ENCODE assay signal across 10 cellular contexts in genomic region chr11:128691802-128692749, GRCh38. TPM values are rescaled to one million over a fixed set of nuclear protein-coding genes. Genes with fewer than 3 reads are reported as not detected.
DNase-seq lines count a peak whose midpoint lies in the region; ATAC-seq, FAIRE-seq and TF ChIP-seq lines count a peak whose summit lies in the region.
"Had no signal": no experiment of that assay in that cellular context is flagged by ENCODE, and none has a peak within 500 bp of the region (broad histone marks: within the 10 kb centered on the region; RNA-seq: fewer than 3 reads in every experiment).

No MANE protein-coding gene starts in this region.

- peaks cover 21% of the 10 kb centered on the region for H4K20me1 ChIP-seq in astrocyte (ENCODE audit: insufficient read depth, low read length)

- H3K4me2 ChIP-seq in astrocyte (ENCODE audit: low read length) = peak overlapping the region; percentile 97

- peaks cover 2 to 6% of the 10 kb centered on the region in 2 donors for H3K36me3 Mint-ChIP-seq in activated T-cell treated with anti-CD3 and anti-CD28 coated beads, Interleukin-2, amount 50 U/mL, for 72 hours (ENCODE audit: insufficient read depth in 2 of 2)
- H3K36me3 Mint-ChIP-seq in astrocyte (ENCODE audit: low read depth, unreplicated experiment) = no peaks in the 10 kb centered on the region

- no peaks in the 10 kb centered on the region for H3K9me3 Mint-ChIP-seq in activated T-cell treated with anti-CD3 and anti-CD28 coated beads, Interleukin-2, amount 50 U/mL, for 72 hours
- peaks cover 9% of the 10 kb centered on the region for H3K9me3 Mint-ChIP-seq in astrocyte (ENCODE audit: unreplicated experiment)

- intact Hi-C loops in posterior vena cava (cut with DNase I) = no loop called here

- H3K4me1 Mint-ChIP-seq in activated T-cell treated with anti-CD3 and anti-CD28 coated beads, Interleukin-2, amount 50 U/mL, for 72 hours (ENCODE audit: low read depth) = peaks cover 30% of the 10 kb centered on the region
- H3K4me1 Mint-ChIP-seq in astrocyte (ENCODE audit: low read depth, unreplicated experiment) = peaks cover 20% of the 10 kb centered on the region

- FAIRE-seq in astrocyte (lab: Jason Lieb, UNC) = no peak
- FAIRE-seq: G401.6 had no signal

- H2AFZ ChIP-seq in astrocyte (ENCODE audit: low read depth, low read length) = no peak overlapping the region

- H3K79me2 ChIP-seq in astrocyte (ENCODE audit: insufficient read depth, low read length) = peaks cover 27% of the 10 kb centered on the region

- no peak for DNase-seq in activated T-cell treated with anti-CD3 and anti-CD28 coated beads, Interleukin-2, amount 50 U/mL, for 72 hours
- no peak for DNase-seq in activated T-cell treated with anti-CD3 and anti-CD28 coated beads, Interleukin-2, amount 50 U/mL, for 48 hours
- DNase-seq in astrocyte (ENCODE audit: low read depth) (no peak), left kidney (ENCODE audit: low read depth, low spot score) (peak; percentile 60), tibial nerve (ENCODE audit: low spot score in 2 of 2) (no peak), NCI-H1105 (lab: John Stamatoyannopoulos, UW) (no peak), globus pallidus (ENCODE audit: low spot score) (no peak), posterior vena cava (ENCODE audit: low spot score) (no peak)
- DNase-seq: activated CD8-positive, alpha-beta memory T cell treated with anti-CD3 and anti-CD28 coated beads, Interleukin-2, amount 50 U/mL, for 48 hours had no signal

- TF ChIP-seq POLR2A in tibial nerve (IDR thresholded peaks at IDR 0.05) = no peak

- TF ChIP-seq CTCF in astrocyte (IDR thresholded peaks at IDR 0.05; ENCODE audit: insufficient read depth, low read depth, low read length) = no peak
- TF ChIP-seq CTCF in tibial nerve (IDR thresholded peaks at IDR 0.05) = no peak

- H3K4me1 ChIP-seq in astrocyte (ENCODE audit: insufficient read depth, low read length) (peaks cover 27% of the 10 kb centered on the region), tibial nerve (peaks cover 0 to 70% (median 20%) of the 10 kb centered on the region in 4 donors)

- no peak for TF ChIP-seq EP300 in tibial nerve (IDR thresholded peaks at IDR 0.05)

- H3K4me3 Mint-ChIP-seq in activated T-cell treated with anti-CD3 and anti-CD28 coated beads, Interleukin-2, amount 50 U/mL, for 72 hours = peak overlapping the region; percentile 92 to 95
- H3K4me3 Mint-ChIP-seq in astrocyte (ENCODE audit: unreplicated experiment) = peak overlapping the region; percentile 78

- H3K27ac ChIP-seq in astrocyte (ENCODE audit: low read depth, low read length) = peak overlapping the region; percentile 92
- peak overlapping the region in 2 of 4 donors; percentile 51 to 89 for H3K27ac ChIP-seq in tibial nerve

- no peak for ATAC-seq in activated T-cell treated with anti-CD3 and anti-CD28 coated beads, Interleukin-2, amount 50 U/mL, for 72 hours (replicated peaks in 1 of 2)

- H3K4me3 ChIP-seq in astrocyte (ENCODE audit: insufficient read depth, low read depth, low read length) (peak overlapping the region; percentile 83), tibial nerve (peak overlapping the region; percentile 55 to 71 (median 62))

- H3K27me3 Mint-ChIP-seq in activated T-cell treated with anti-CD3 and anti-CD28 coated beads, Interleukin-2, amount 50 U/mL, for 72 hours (ENCODE audit: low read depth) = peaks cover 24% of the 10 kb centered on the region
- peaks cover 46% of the 10 kb centered on the region for H3K27me3 Mint-ChIP-seq in astrocyte (ENCODE audit: low read depth, unreplicated experiment)

- H3K27me3 ChIP-seq in astrocyte (ENCODE audit: insufficient read depth, low read length) = peaks cover 45% of the 10 kb centered on the region
- H3K27me3 ChIP-seq in tibial nerve = peaks cover 4 to 92% of the 10 kb centered on the region in 2 donors

- peak overlapping the region; percentile 96 for H3K9ac ChIP-seq in astrocyte (ENCODE audit: low read length)

- 10 to 16% methylated on average over 28 of the region's 28 CpGs for WGBS in tibial nerve, 2 donors

- H3K36me3 ChIP-seq in astrocyte (ENCODE audit: insufficient read depth, low read length) (no peaks in the 10 kb centered on the region), tibial nerve (no peaks in the 10 kb centered on the region)

- peaks cover 8% of the 10 kb centered on the region for H3K9me3 ChIP-seq in astrocyte (ENCODE audit: insufficient read depth, low read depth, low read length)
- H3K9me3 ChIP-seq in tibial nerve = no peaks in the 10 kb centered on the region

- H3K27ac Mint-ChIP-seq in activated T-cell treated with anti-CD3 and anti-CD28 coated beads, Interleukin-2, amount 50 U/mL, for 72 hours = peak overlapping the region; percentile 70
- H3K27ac Mint-ChIP-seq in astrocyte (ENCODE audit: unreplicated experiment) = peak overlapping the region; percentile 69

RNA-seq across cellular contexts. Expression of gene FLI1, which starts 1.8 kb away (rescaled TPM):
- total RNA-seq in activated T-cell treated with anti-CD3 and anti-CD28 coated beads, Interleukin-2, amount 50 U/mL, for 72 hours = 10 to 100 TPM; 48.6 to 58.5 TPM
- 15.0 and 15.6 TPM in 2 replicates for total RNA-seq in astrocyte
- total RNA-seq in tibial nerve = 10 to 100 TPM; 21.3 to 57.9 (median 52.6) TPM
- total RNA-seq in posterior vena cava = 10 to 100 TPM; 25.3 to 29.7 TPM
